In the genomic region with DNA sequence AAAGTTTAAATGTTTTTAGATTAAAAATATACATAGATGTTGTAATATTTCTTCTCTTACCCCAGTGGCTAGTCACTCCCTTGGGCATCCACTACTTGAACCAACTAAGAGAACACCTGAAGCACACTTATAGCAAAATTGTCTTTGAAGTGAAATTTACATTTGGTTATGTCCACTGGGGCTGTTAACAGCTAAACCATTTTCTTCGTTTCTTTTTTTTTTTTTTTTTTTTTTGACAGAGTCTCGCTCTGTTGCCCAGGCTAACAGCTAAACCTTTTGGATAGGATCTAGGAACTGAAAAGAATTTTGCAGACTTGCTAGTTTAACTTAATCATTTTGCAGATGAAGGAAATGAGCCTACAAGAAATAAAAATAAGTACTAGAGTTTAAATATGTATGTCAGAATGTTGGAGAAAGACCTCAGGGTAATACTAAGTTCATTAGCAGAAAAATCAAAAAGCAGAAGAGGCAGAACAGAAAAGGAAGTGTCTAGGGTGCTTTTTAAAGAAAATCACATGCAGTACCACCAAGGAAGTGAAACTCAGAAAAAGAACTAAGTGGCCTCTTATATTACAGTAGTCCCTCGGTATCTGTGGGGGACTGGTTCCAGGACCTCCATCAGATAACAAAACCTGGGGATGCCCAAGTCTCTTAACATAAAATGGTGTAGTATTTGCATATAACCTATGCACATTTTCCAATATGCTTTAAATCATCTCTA, we compare ENCODE assay signal across 9 cellular contexts.
DNase-seq lines count a peak whose midpoint lies in the region; ATAC-seq lines count a peak whose summit lies in the region.
"Had no signal": no experiment of that assay in that cellular context is flagged by ENCODE, and none has a peak within 500 bp of the region (broad histone marks: within the 10 kb centered on the region; RNA-seq: fewer than 3 reads in every experiment).

No MANE protein-coding gene starts in this region.

- H3K4me1 Mint-ChIP-seq in activated naive CD4-positive, alpha-beta T cell treated with anti-CD3 and anti-CD28 coated beads, Interleukin-2, amount 50 U/mL, for 24 hours: peaks cover 33% of the 10 kb centered on the region
- peaks cover 73% of the 10 kb centered on the region for H3K4me1 Mint-ChIP-seq in stimulated activated memory B cell treated with anti-CD40 and anti-IgM and Interleukin-4, amounts not matched to agents 10 μg/mL and 1 μg/mL and 100 μg/mL, for 72 hours

- no peak for DNase-seq in activated naive CD4-positive, alpha-beta T cell (lab: John Stamatoyannopoulos, UW)
- DNase-seq in NOMO-1 treated with DMSO at 0.1 percent for 48 hours (lab: John Stamatoyannopoulos, UW; ENCODE audit: unreplicated experiment) (peak; percentile 87), GOT3 (lab: John Stamatoyannopoulos, UW) (no peak), AG08395 (ENCODE audit: low spot score) (no peak), UCSD-AML1 (lab: John Stamatoyannopoulos, UW; ENCODE audit: unreplicated experiment) (no peak)
- DNase-seq: cortex of kidney had no signal

- no peak overlapping the region for H3K27ac Mint-ChIP-seq in activated naive CD4-positive, alpha-beta T cell treated with anti-CD3 and anti-CD28 coated beads, Interleukin-2, amount 50 U/mL, for 24 hours
- H3K27ac Mint-ChIP-seq in stimulated activated memory B cell treated with anti-CD40 and anti-IgM and Interleukin-4, amounts not matched to agents 10 μg/mL and 1 μg/mL and 100 μg/mL, for 72 hours: peak overlapping the region; percentile 96

- H3K36me3 Mint-ChIP-seq in activated naive CD4-positive, alpha-beta T cell treated with anti-CD3 and anti-CD28 coated beads, Interleukin-2, amount 50 U/mL, for 24 hours: peaks cover 24% of the 10 kb centered on the region
- H3K36me3 Mint-ChIP-seq in stimulated activated memory B cell treated with anti-CD40 and anti-IgM and Interleukin-4, amounts not matched to agents 10 μg/mL and 1 μg/mL and 100 μg/mL, for 72 hours: peaks cover 64% of the 10 kb centered on the region

- no peaks in the 10 kb centered on the region for H3K9me3 Mint-ChIP-seq in activated naive CD4-positive, alpha-beta T cell treated with anti-CD3 and anti-CD28 coated beads, Interleukin-2, amount 50 U/mL, for 24 hours
- H3K9me3 Mint-ChIP-seq in stimulated activated memory B cell treated with anti-CD40 and anti-IgM and Interleukin-4, amounts not matched to agents 10 μg/mL and 1 μg/mL and 100 μg/mL, for 72 hours: peaks cover 7% of the 10 kb centered on the region

- no peaks in the 10 kb centered on the region for H3K27me3 Mint-ChIP-seq in activated naive CD4-positive, alpha-beta T cell treated with anti-CD3 and anti-CD28 coated beads, Interleukin-2, amount 50 U/mL, for 24 hours
- H3K27me3 Mint-ChIP-seq in stimulated activated memory B cell treated with anti-CD40 and anti-IgM and Interleukin-4, amounts not matched to agents 10 μg/mL and 1 μg/mL and 100 μg/mL, for 72 hours: no peaks in the 10 kb centered on the region

- ATAC-seq in HG02798 (IDR thresholded peaks at IDR 0.05; ENCODE audit: poor library complexity, unreplicated experiment): peak; percentile 82
- peak; percentile 98 for ATAC-seq in stimulated activated memory B cell treated with anti-CD40 and anti-IgM and Interleukin-4, amounts not matched to agents 10 μg/mL and 1 μg/mL and 100 μg/mL, for 72 hours

- H3K4me3 Mint-ChIP-seq in activated naive CD4-positive, alpha-beta T cell treated with anti-CD3 and anti-CD28 coated beads, Interleukin-2, amount 50 U/mL, for 24 hours: peak overlapping the region; percentile 15
- peak overlapping the region; percentile 67 for H3K4me3 Mint-ChIP-seq in stimulated activated memory B cell treated with anti-CD40 and anti-IgM and Interleukin-4, amounts not matched to agents 10 μg/mL and 1 μg/mL and 100 μg/mL, for 72 hours
